15 cellular contexts compared by ENCODE assay signal in the genomic region with DNA sequence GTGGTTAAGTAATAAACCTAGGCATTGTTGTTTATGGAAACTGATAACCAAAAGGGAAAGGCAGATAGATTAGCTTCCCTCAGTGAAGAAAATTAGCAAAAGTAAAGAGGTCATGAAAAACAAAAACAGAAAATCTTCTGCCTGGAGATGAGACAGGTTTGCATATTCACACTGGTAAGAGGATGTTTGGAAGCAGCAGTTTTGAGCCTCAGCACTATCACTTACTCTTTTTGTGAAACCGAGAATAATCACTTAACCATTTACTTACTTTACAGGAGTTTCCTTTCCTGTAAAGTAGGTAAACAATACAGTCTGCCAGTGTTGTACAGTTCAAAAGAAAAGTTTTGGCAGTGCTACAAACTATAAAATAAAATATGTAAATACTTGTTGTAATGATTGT. TPM values are rescaled to one million over a fixed set of nuclear protein-coding genes. Genes with fewer than 3 reads are reported as not detected.
A peak's percentile ranks its signal among the peaks of the same experiment; 100 is the strongest.
DNase-seq lines count a peak whose midpoint lies in the region; ATAC-seq and TF ChIP-seq lines count a peak whose summit lies in the region.
"Had no signal": no experiment of that assay in that cellular context is flagged by ENCODE, and none has a peak within 500 bp of the region (broad histone marks: within the 10 kb centered on the region; RNA-seq: fewer than 3 reads in every experiment).

No MANE protein-coding gene starts in this region.

- TF ChIP-seq POLR2A in prostate gland (IDR thresholded peaks at IDR 0.05) = no peak

- peaks cover 10 to 18% of the 10 kb centered on the region in 2 donors for H3K9me3 Mint-ChIP-seq in stimulated activated naive CD8-positive, alpha-beta T cell treated with anti-CD3 and anti-CD28 coated beads, Interleukin-15, amount 100 ng/mL, for 72 hours
- no peaks in the 10 kb centered on the region for H3K9me3 Mint-ChIP-seq in activated CD4-positive, alpha-beta memory T cell treated with anti-CD3 and anti-CD28 coated beads for 36 hours

- H3K27ac ChIP-seq in prostate gland = no peak overlapping the region
- H3K27ac ChIP-seq: adrenal gland, ovary, suprapubic skin had no signal

- no peak overlapping the region for H3K27ac Mint-ChIP-seq in stimulated activated naive CD8-positive, alpha-beta T cell treated with anti-CD3 and anti-CD28 coated beads, Interleukin-15, amount 100 ng/mL, for 72 hours
- no peak overlapping the region for H3K27ac Mint-ChIP-seq in activated CD4-positive, alpha-beta memory T cell treated with anti-CD3 and anti-CD28 coated beads for 36 hours

- H3K4me1 Mint-ChIP-seq in stimulated activated naive CD8-positive, alpha-beta T cell treated with anti-CD3 and anti-CD28 coated beads, Interleukin-15, amount 100 ng/mL, for 72 hours = peaks cover 30% of the 10 kb centered on the region
- H3K4me1 Mint-ChIP-seq in activated CD4-positive, alpha-beta memory T cell treated with anti-CD3 and anti-CD28 coated beads for 36 hours (ENCODE audit: low read depth) = peaks cover 7% of the 10 kb centered on the region

- no peak overlapping the region for H3K4me3 ChIP-seq in prostate gland
- H3K4me3 ChIP-seq: adrenal gland, ovary, suprapubic skin had no signal

- ATAC-seq in stimulated activated naive CD8-positive, alpha-beta T cell treated with anti-CD3 and anti-CD28 coated beads, Interleukin-15, amount 100 ng/mL, for 72 hours = peak; percentile 48
- no peak for ATAC-seq in stimulated activated naive CD8-positive, alpha-beta T cell treated with anti-CD3 and anti-CD28 coated beads, Interleukin-15, Interleukin-2, amounts not matched to agents 100 U/mL and 50 U/mL, for 24 hours
- peak; percentile 99 for ATAC-seq in GM21825 (IDR thresholded peaks at IDR 0.05; ENCODE audit: unreplicated experiment)
- ATAC-seq in HG03159 (IDR thresholded peaks at IDR 0.05; ENCODE audit: unreplicated experiment) = peak; percentile 99

- WGBS in prostate gland = 17% methylated on average over 1 of the region's 1 CpG

- H3K27me3 ChIP-seq in prostate gland (replicated peaks; ENCODE audit: insufficient read depth) = no peaks in the 10 kb centered on the region
- H3K27me3 ChIP-seq: adrenal gland, ovary, suprapubic skin had no signal

- no peaks in the 10 kb centered on the region for H3K27me3 Mint-ChIP-seq in stimulated activated naive CD8-positive, alpha-beta T cell treated with anti-CD3 and anti-CD28 coated beads, Interleukin-15, amount 100 ng/mL, for 72 hours
- H3K27me3 Mint-ChIP-seq in activated CD4-positive, alpha-beta memory T cell treated with anti-CD3 and anti-CD28 coated beads for 36 hours = no peaks in the 10 kb centered on the region

- H3K36me3 Mint-ChIP-seq in activated CD4-positive, alpha-beta memory T cell treated with anti-CD3 and anti-CD28 coated beads for 36 hours = no peaks in the 10 kb centered on the region

- TF ChIP-seq CTCF in prostate gland (IDR thresholded peaks at IDR 0.05) = no peak

- H3K36me3 ChIP-seq in prostate gland = no peaks in the 10 kb centered on the region
- H3K36me3 ChIP-seq: adrenal gland, ovary, suprapubic skin had no signal

- no peaks in the 10 kb centered on the region for H3K9me3 ChIP-seq in prostate gland
- H3K9me3 ChIP-seq: adrenal gland, ovary, suprapubic skin had no signal

- H3K4me1 ChIP-seq in prostate gland (replicated peaks) = no peaks in the 10 kb centered on the region
- H3K4me1 ChIP-seq: adrenal gland, suprapubic skin had no signal

- DNase-seq in stimulated activated naive CD8-positive, alpha-beta T cell treated with anti-CD3 and anti-CD28 coated beads, Interleukin-15, amount 100 ng/mL, for 72 hours = no peak
- no peak for DNase-seq in stimulated activated naive CD8-positive, alpha-beta T cell treated with anti-CD3 and anti-CD28 coated beads, Interleukin-15, Interleukin-2, amounts not matched to agents 100 U/mL and 50 U/mL, for 24 hours
- DNase-seq in prostate gland (ENCODE audit: low spot score) = no peak
- DNase-seq in C1 segment of cervical spinal cord (lab: John Stamatoyannopoulos, UW) = no peak
- DNase-seq in activated CD4-positive, alpha-beta memory T cell treated with anti-CD3 and anti-CD28 coated beads for 36 hours = no peak
- no peak for DNase-seq in UCSD-AML1 (lab: John Stamatoyannopoulos, UW; ENCODE audit: unreplicated experiment)
- DNase-seq: adrenal gland; DMS79 treated with DMSO at 0.1 percent for 48 hours; NCI-H446; ovary; stimulated activated CD4-positive, alpha-beta T cell treated with anti-CD3 and anti-CD28 coated beads, Interleukin-4, amount 100 ng/mL, for 24 hours had no signal

- no peak overlapping the region for H3K4me3 Mint-ChIP-seq in stimulated activated naive CD8-positive, alpha-beta T cell treated with anti-CD3 and anti-CD28 coated beads, Interleukin-15, amount 100 ng/mL, for 72 hours
- H3K4me3 Mint-ChIP-seq in activated CD4-positive, alpha-beta memory T cell treated with anti-CD3 and anti-CD28 coated beads for 36 hours = no peak overlapping the region

- POLR2A ChIA-PET in activated CD4-positive, alpha-beta memory T cell treated with anti-CD3 and anti-CD28 coated beads for 36 hours (lab: Charles Lee) = no interaction called here

- CTCF ChIA-PET in activated CD4-positive, alpha-beta memory T cell treated with anti-CD3 and anti-CD28 coated beads for 36 hours (lab: Charles Lee) = no interaction called here

- intact Hi-C loops in prostate gland (cut with DNase I) = no loop called here
- intact Hi-C loops in activated CD4-positive, alpha-beta memory T cell treated with anti-CD3 and anti-CD28 coated beads for 36 hours (cut with micrococcal nuclease) = no loop called here

RNA-seq across cellular contexts. Expression of a gene that starts 35.5 kb away (rescaled TPM):
- total RNA-seq in prostate gland = 10 to 100 TPM; 22.4 to 23.9 TPM
- 10 to 100 TPM; 87.6 to 90.2 TPM for total RNA-seq in activated CD4-positive, alpha-beta memory T cell treated with anti-CD3 and anti-CD28 coated beads for 36 hours
- total RNA-seq: H4 had no signal
